In genomic region chr11:67367014-67367835, GRCh38 we compare ENCODE assay signal across 12 cellular contexts. TPM values are rescaled to one million over a fixed set of nuclear protein-coding genes. Genes with fewer than 3 reads are reported as not detected.
DNase-seq lines count a peak whose midpoint lies in the region; TF ChIP-seq lines count a peak whose summit lies in the region.
"Had no signal": no experiment of that assay in that cellular context is flagged by ENCODE, and none has a peak within 500 bp of the region (broad histone marks: within the 10 kb centered on the region; RNA-seq: fewer than 3 reads in every experiment).

No MANE protein-coding gene starts in this region.

- H3K4me3 ChIP-seq in BLaER1 treated with 17β-estradiol and CSF1 and Interleukin-3, amounts not matched to agents 10 nM and 100 nM: no peak overlapping the region
- peak overlapping the region; percentile 5 for H3K4me3 ChIP-seq in fibroblast of the aortic adventitia (ENCODE audit: low read depth, low read length)

- H3K4me3 Mint-ChIP-seq in progenitor cell of endocrine pancreas (ENCODE audit: low read depth): no peak overlapping the region
- H3K4me3 Mint-ChIP-seq: activated naive CD8-positive, alpha-beta T cell treated with anti-CD3 and anti-CD28 coated beads, Interleukin-2, amount 50 U/mL, for 24 hours had no signal

- H3K36me3 ChIP-seq in BLaER1 treated with 17β-estradiol and CSF1 and Interleukin-3, amounts not matched to agents 10 nM and 100 nM: peaks cover 0 to 6% (median 0%) of the 10 kb centered on the region in 11 experiments; a peak in 2 of 22 replicates

- H3K4me2 ChIP-seq in BLaER1 treated with 17β-estradiol and CSF1 and Interleukin-3, amounts not matched to agents 10 nM and 100 nM: peak overlapping the region; percentile 76 to 99 (median 82)

- no peaks in the 10 kb centered on the region for H3K9me3 ChIP-seq in BLaER1 treated with 17β-estradiol and CSF1 and Interleukin-3, amounts not matched to agents 10 nM and 100 nM (replicated peaks in 1 of 11)

- no peak overlapping the region for H3K27ac ChIP-seq in BLaER1 treated with 17β-estradiol and CSF1 and Interleukin-3, amounts not matched to agents 10 nM and 100 nM
- peak overlapping the region; percentile 66 for H3K27ac ChIP-seq in RWPE1

- CTCF ChIA-PET in RWPE1 (lab: Yijun Ruan, JAX): interaction anchor here (0.9 to 1.7 kb wide), 2 partner anchors 10 to 19 kb away, joined by 4 read pairs; no protein-coding TSS in a partner anchor

- peaks cover 12% of the 10 kb centered on the region for H3K36me3 Mint-ChIP-seq in progenitor cell of endocrine pancreas (ENCODE audit: insufficient read depth)

- peak overlapping the region; percentile 6 for H3K27ac Mint-ChIP-seq in progenitor cell of endocrine pancreas

- no peak for DNase-seq in RWPE1 (ENCODE audit: low spot score)
- no peak for DNase-seq in fibroblast of the aortic adventitia (ENCODE audit: low read depth)
- DNase-seq in progenitor cell of endocrine pancreas (ENCODE audit: low spot score, unreplicated experiment): no peak
- no peak for DNase-seq in NCI-H187 treated with DMSO at 0.1 percent for 48 hours (lab: John Stamatoyannopoulos, UW)
- DNase-seq in NCI-H510A treated with DMSO at 0.1 percent for 48 hours (lab: John Stamatoyannopoulos, UW): no peak
- no peak for DNase-seq in central memory CD4-positive, alpha-beta T cell
- no peak for DNase-seq in NCI-H1105 (lab: John Stamatoyannopoulos, UW)
- DNase-seq: activated naive CD8-positive, alpha-beta T cell treated with anti-CD3 and anti-CD28 coated beads, Interleukin-2, amount 50 U/mL, for 24 hours; stimulated activated CD4-positive, alpha-beta T cell treated with anti-CD3 and anti-CD28 coated beads, Interleukin-2, amount 100 ng/mL, for 48 hours; T1000 had no signal

- H3K4me1 Mint-ChIP-seq in progenitor cell of endocrine pancreas (ENCODE audit: low read depth): peaks cover 20% of the 10 kb centered on the region

- no peak for TF ChIP-seq CTCF in RWPE1 (conservative IDR thresholded peaks at IDR 0.05; ENCODE audit: low read depth)
- TF ChIP-seq CTCF in fibroblast of the aortic adventitia (IDR thresholded peaks at IDR 0.05; ENCODE audit: insufficient read depth, low read length): no peak
- TF ChIP-seq CTCF in progenitor cell of endocrine pancreas (IDR thresholded peaks at IDR 0.05; ENCODE audit: unreplicated experiment): no peak

- H3K4me1 ChIP-seq in BLaER1 treated with 17β-estradiol and CSF1 and Interleukin-3, amounts not matched to agents 10 nM and 100 nM: peaks cover 70 to 87% (median 84%) of the 10 kb centered on the region in 10 experiments

- no peak overlapping the region for H3K9ac ChIP-seq in BLaER1 treated with 17β-estradiol and CSF1 and Interleukin-3, amounts not matched to agents 10 nM and 100 nM

- H3K9me3 Mint-ChIP-seq in progenitor cell of endocrine pancreas (ENCODE audit: low read depth): no peaks in the 10 kb centered on the region
- H3K9me3 Mint-ChIP-seq: activated naive CD8-positive, alpha-beta T cell treated with anti-CD3 and anti-CD28 coated beads, Interleukin-2, amount 50 U/mL, for 24 hours; neural crest cell had no signal

- H3K27me3 Mint-ChIP-seq in progenitor cell of endocrine pancreas: no peaks in the 10 kb centered on the region

- H4K20me1 ChIP-seq in BLaER1 treated with 17β-estradiol and CSF1 and Interleukin-3, amounts not matched to agents 10 nM and 100 nM: peaks cover 0 to 55% (median 14%) of the 10 kb centered on the region in 11 experiments; a peak in 12 of 22 replicates

- H3K27me3 ChIP-seq in BLaER1 treated with 17β-estradiol and CSF1 and Interleukin-3, amounts not matched to agents 10 nM and 100 nM: peaks cover 7 to 33% (median 20%) of the 10 kb centered on the region in 11 experiments; a peak in 20 of 22 replicates

- POLR2A ChIA-PET in RWPE1 (lab: Yijun Ruan, JAX; ENCODE audit: low non-redundant PET): no interaction called here

RNA-seq across cellular contexts. Expression of gene CLCF1, which starts 6.2 kb away (rescaled TPM):
- 1.5 and 9.4 TPM in 2 replicates for total RNA-seq in fibroblast of the aortic adventitia (ENCODE audit: low replicate concordance)
- 5.4 and 6.9 TPM in 2 replicates for total RNA-seq in progenitor cell of endocrine pancreas

RNA-seq across cellular contexts. Expression of gene POLD4, which starts 13.9 kb away (rescaled TPM):
- total RNA-seq in fibroblast of the aortic adventitia (ENCODE audit: low replicate concordance) (53.5 and 101 TPM in 2 replicates), progenitor cell of endocrine pancreas (19.8 and 21.1 TPM in 2 replicates)

RNA-seq across cellular contexts. Expression of gene RAD9A, which starts 24.6 kb away (rescaled TPM):
- total RNA-seq in fibroblast of the aortic adventitia (ENCODE audit: low replicate concordance) (4.7 and 11.2 TPM in 2 replicates), progenitor cell of endocrine pancreas (39.0 and 49.1 TPM in 2 replicates)

RNA-seq across cellular contexts. Expression of gene PPP1CA, which starts 34.4 kb away (rescaled TPM):
- total RNA-seq in fibroblast of the aortic adventitia (ENCODE audit: low replicate concordance) (97.6 and 129 TPM in 2 replicates), progenitor cell of endocrine pancreas (140 and 145 TPM in 2 replicates)

RNA-seq across cellular contexts. Expression of gene TBC1D10C, which starts 36.7 kb away (rescaled TPM):
- not detected in 2 replicates for total RNA-seq in fibroblast of the aortic adventitia (ENCODE audit: low replicate concordance)
- total RNA-seq in progenitor cell of endocrine pancreas: 0.24 TPM in 1 of 2 replicates, not detected in the other
